ENCODE assay signal across 2 cellular contexts in genomic region chr17:1735834-1736347, GRCh38.
TF ChIP-seq lines count a peak whose summit lies in the region.

No MANE protein-coding gene starts in this region.

TF ChIP-seq in IMR-90, 13 proteins besides CTCF, POLR2A, EP300 and RAD21:
- TF ChIP-seq CEBPB (IDR thresholded peaks at IDR 0.05; ENCODE audit: low read depth, low read length) (no peak), MAZ (IDR thresholded peaks at IDR 0.05; ENCODE audit: borderline replicate concordance, low read depth, low read length) (no peak), CHD1 (IDR thresholded peaks at IDR 0.05; ENCODE audit: low read depth, low read length) (no peak), BHLHE40 (IDR thresholded peaks at IDR 0.05; ENCODE audit: low read depth, low read length) (no peak), MXI1 (IDR thresholded peaks at IDR 0.05; ENCODE audit: borderline replicate concordance, low read depth, low read length) (no peak), RFX5 (IDR thresholded peaks at IDR 0.05; ENCODE audit: low read depth, low read length) (no peak)

TF ChIP-seq in H1, 55 proteins besides CTCF, POLR2A, EP300 and RAD21:
- TF ChIP-seq ATF2 (IDR thresholded peaks at IDR 0.05; ENCODE audit: low read length) (no peak), NANOG (IDR thresholded peaks at IDR 0.05; ENCODE audit: insufficient read depth, low read depth, low read length, poor library complexity, severe bottlenecking) (no peak), SRF (IDR thresholded peaks at IDR 0.05; ENCODE audit: low read depth, low read length) (no peak), TCF12 (IDR thresholded peaks at IDR 0.05; ENCODE audit: low read depth, low read length) (no peak), SIX5 (IDR thresholded peaks at IDR 0.05; ENCODE audit: low read depth, low read length) (no peak), KDM4A (IDR thresholded peaks at IDR 0.05; ENCODE audit: low read depth, low read length, severe bottlenecking) (no peak), SP2 (IDR thresholded peaks at IDR 0.05; ENCODE audit: low read length) (no peak)
